ENCODE assay signal across 1 cellular context in genomic region chr1:185291159-185291558, GRCh38.
TF ChIP-seq lines count a peak whose summit lies in the region.

No MANE protein-coding gene starts in this region.

TF ChIP-seq in K562, 482 proteins besides CTCF, POLR2A, EP300 and RAD21 (continued from another document):
- no peak for TF ChIP-seq ESRRB (CRISPR knock-in tag; IDR thresholded peaks at IDR 0.05; ENCODE audit: borderline replicate concordance)
- TF ChIP-seq POLR2G (IDR thresholded peaks at IDR 0.05; ENCODE audit: low read depth, low read length), result 0 out of 2 replicates have a peak, but pooled peaks have one; percentile 20
